ENCODE assay signal across 14 cellular contexts in genomic region chr10:60388709-60389241, GRCh38. TPM values are rescaled to one million over a fixed set of nuclear protein-coding genes. Genes with fewer than 3 reads are reported as not detected.
DNase-seq lines count a peak whose midpoint lies in the region; ATAC-seq, FAIRE-seq and TF ChIP-seq lines count a peak whose summit lies in the region.
"Had no signal": no experiment of that assay in that cellular context is flagged by ENCODE, and none has a peak within 500 bp of the region (broad histone marks: within the 10 kb centered on the region; RNA-seq: fewer than 3 reads in every experiment).

No MANE protein-coding gene starts in this region.

- H3K14ac ChIP-seq in H9 (ENCODE audit: insufficient read depth, low read length): no peak overlapping the region
- H3K14ac ChIP-seq in H1 (ENCODE audit: insufficient read length): no peak overlapping the region

- H3K27ac ChIP-seq in H9 (ENCODE audit: insufficient read length, low read depth, low read length): no peak overlapping the region
- no peak overlapping the region for H3K27ac ChIP-seq in H1 (ENCODE audit: low read depth, low read length)
- H3K27ac ChIP-seq in pancreas: peak overlapping the region in 1 of 4 donors; percentile 33

- H3K9me3 Mint-ChIP-seq in H9: no peaks in the 10 kb centered on the region

- no peak for TF ChIP-seq EP300 in H1 (IDR thresholded peaks at IDR 0.05; ENCODE audit: borderline replicate concordance in 1 of 2, low read depth in 2 of 2, low read length in 2 of 2)

- no peak overlapping the region for H4K91ac ChIP-seq in H9 (ENCODE audit: insufficient read length, low read depth, low read length)
- no peak overlapping the region for H4K91ac ChIP-seq in H1 (replicated peaks; ENCODE audit: insufficient read length, low read length)

- H2BK20ac ChIP-seq in H9 (ENCODE audit: low read depth, low read length, poor library complexity, severe bottlenecking) (no peak overlapping the region), H1 (ENCODE audit: low read length) (no peak overlapping the region)

- no peak for TF ChIP-seq POLR2A in H1 (IDR thresholded peaks at IDR 0.05; ENCODE audit: control extremely low read depth in 1 of 2, low read depth in 2 of 2, low read length in 2 of 2)

- peak in 3 of 4 donors; percentile 41 to 53 (median 53) for ATAC-seq in pancreas
- ATAC-seq in HG03139 (IDR thresholded peaks at IDR 0.05; ENCODE audit: unreplicated experiment): no peak
- ATAC-seq in GM21381 (IDR thresholded peaks at IDR 0.05; ENCODE audit: unreplicated experiment): no peak
- no peak for ATAC-seq in GM18858 (IDR thresholded peaks at IDR 0.05; ENCODE audit: unreplicated experiment)

- H3K36me3 ChIP-seq in H1 (ENCODE audit: control insufficient read depth in 2 of 4, insufficient read depth in 4 of 4, low read length in 3 of 4) (no peaks in the 10 kb centered on the region), pancreas (no peaks in the 10 kb centered on the region)

- TF ChIP-seq RAD21 in H1 (IDR thresholded peaks at IDR 0.05 in 1 of 2, conservative IDR thresholded peaks at IDR 0.05 in 1 of 2; ENCODE audit: low read depth in 2 of 2, low read length in 2 of 2): no peak

- no peak overlapping the region for H4K8ac ChIP-seq in H9 (replicated peaks; ENCODE audit: insufficient read length, low read depth, low read length)
- H4K8ac ChIP-seq in H1 (ENCODE audit: extremely low read depth, insufficient read depth, low read length): no peak overlapping the region

- H3K4me1 Mint-ChIP-seq in H9: peaks cover 29 to 39% of the 10 kb centered on the region in 2 experiments

- no peak for FAIRE-seq in H1 (lab: Jason Lieb, UNC)
- no peak for FAIRE-seq in pancreas (lab: Jason Lieb, UNC)

- intact Hi-C loops in pancreas (cut with DNase I): no loop called here

- no peak overlapping the region for H3T11ph ChIP-seq in H9 (ENCODE audit: low read length)

- TF ChIP-seq CTCF in H9 (conservative IDR thresholded peaks at IDR 0.05): no peak
- TF ChIP-seq CTCF in H1 (IDR thresholded peaks at IDR 0.05; ENCODE audit: control extremely low read depth in 1 of 3, insufficient read depth in 1 of 3, low read depth in 1 of 3, low read length in 3 of 3): no peak
- no peak for TF ChIP-seq CTCF in pancreas (IDR thresholded peaks at IDR 0.05)

- H4K5ac ChIP-seq in H9 (ENCODE audit: insufficient read length, low read depth, low read length): no peak overlapping the region
- H4K5ac ChIP-seq in H1 (ENCODE audit: insufficient read length, low read depth, low read length): no peak overlapping the region

- no peaks in the 10 kb centered on the region for H3K9me3 ChIP-seq in H9 (ENCODE audit: control insufficient read depth, low read depth, low read length)
- H3K9me3 ChIP-seq in H1 (ENCODE audit: insufficient read depth in 2 of 2, low read depth in 1 of 2, low read length in 1 of 2): no peaks in the 10 kb centered on the region
- H3K9me3 ChIP-seq in pancreas: no peaks in the 10 kb centered on the region

- H3K23ac ChIP-seq in H9 (ENCODE audit: insufficient read length, low read depth, low read length) (no peak overlapping the region), H1 (ENCODE audit: insufficient read length) (no peak overlapping the region)

- H3K4me1 ChIP-seq in H9 (ENCODE audit: insufficient read depth, low read length): peaks cover 10% of the 10 kb centered on the region
- peaks cover 0 to 12% (median 9%) of the 10 kb centered on the region in 4 experiments; a peak in 6 of 7 replicates for H3K4me1 ChIP-seq in H1 (replicated peaks in 1 of 4; ENCODE audit: control insufficient read depth in 3 of 4, insufficient read depth in 4 of 4, low read length in 3 of 4)
- H3K4me1 ChIP-seq in pancreas: no peaks in the 10 kb centered on the region

- H3K4me3 Mint-ChIP-seq in H9: peak overlapping the region in 1 of 2 experiments; percentile 5; a peak in 1 of 5 replicates

- H2AFZ ChIP-seq in H9 (ENCODE audit: low read length) (no peak overlapping the region), H1 (ENCODE audit: low read length) (no peak overlapping the region)

- CTCF ChIA-PET in H1 (lab: Charles Lee; ENCODE audit: partially characterized antibody): interaction anchor here (1.0 to 1.2 kb wide), 2 partner anchors 11 to 155 kb away, joined by 4 read pairs; no protein-coding TSS in a partner anchor

- WGBS in H9 (ENCODE audit: extremely low coverage, insufficient read length, low lambda C conversion rate): no CpG with 5 or more reads among the region's 7 CpGs
- WGBS in H1 (ENCODE audit: extremely low coverage in 1 of 2, insufficient coverage in 1 of 2, insufficient read length in 1 of 2, insufficient replicate concordance in 2 of 2, low coverage in 1 of 2, low lambda C conversion rate in 2 of 2, missing lambda C conversion rate in 1 of 2), 2 experiments: 65% methylated on average over 7 of the region's 7 CpGs; no CpG with 5 or more reads in 1 of the 2 experiments
- 61 to 71% methylated on average over 7 of the region's 7 CpGs for WGBS in pancreas, 2 donors

- H2BK15ac ChIP-seq in H9 (ENCODE audit: low read depth, low read length): no peak overlapping the region
- H2BK15ac ChIP-seq in H1 (ENCODE audit: low read length): no peak overlapping the region

- no peak overlapping the region for H3K4me2 ChIP-seq in H9 (ENCODE audit: insufficient read depth, insufficient read length, low read length)
- H3K4me2 ChIP-seq in H1 (ENCODE audit: insufficient read depth in 1 of 2, low read depth in 2 of 2, low read length in 2 of 2): no peak overlapping the region; a peak in 1 of 4 replicates
- H3K4me2 ChIP-seq: smooth muscle cell had no signal

- H3K27me3 ChIP-seq in H9 (ENCODE audit: insufficient read depth, low read length) (no peaks in the 10 kb centered on the region; the same call in 1 of the 2 replicates), H1 (replicated peaks in 1 of 4; ENCODE audit: control insufficient read depth in 3 of 4, extremely low read depth in 1 of 4, insufficient read depth in 3 of 4, low read length in 3 of 4) (no peaks in the 10 kb centered on the region), pancreas (no peaks in the 10 kb centered on the region)

- H2AK5ac ChIP-seq in H9 (ENCODE audit: insufficient read length, low read length): no peak overlapping the region
- 0 out of 2 replicates have a peak overlapping the region, but pooled peaks have one; percentile 68 for H2AK5ac ChIP-seq in H1 (ENCODE audit: low read depth, low read length)

- H3K23me2 ChIP-seq in H9 (ENCODE audit: insufficient read length, low read depth, low read length, poor library complexity, severe bottlenecking) (no peaks in the 10 kb centered on the region), H1 (ENCODE audit: low read depth, low read length) (no peaks in the 10 kb centered on the region)

- H2BK12ac ChIP-seq in H9 (ENCODE audit: insufficient read length, low read depth, low read length) (no peak overlapping the region), H1 (ENCODE audit: low read depth, low read length) (no peak overlapping the region)

- H2BK5ac ChIP-seq in H9 (ENCODE audit: insufficient read length, low read length) (no peak overlapping the region), H1 (ENCODE audit: low read depth, low read length) (no peak overlapping the region)

- POLR2A ChIA-PET in H1 (lab: Charles Lee; ENCODE audit: partially characterized antibody): no interaction called here

- H4K20me1 ChIP-seq in H9 (ENCODE audit: control insufficient read depth, insufficient read depth, insufficient read length) (no peaks in the 10 kb centered on the region), H1 (replicated peaks in 1 of 2; ENCODE audit: control insufficient read depth in 1 of 2, insufficient read depth in 2 of 2, low read length in 2 of 2) (peaks cover 0 to 3% of the 10 kb centered on the region in 2 experiments)

- no peak overlapping the region for H3K4ac ChIP-seq in H9 (ENCODE audit: low read depth, low read length)
- H3K4ac ChIP-seq in H1 (replicated peaks; ENCODE audit: insufficient read length, low read depth, low read length): no peak overlapping the region

- H3K36me3 Mint-ChIP-seq in H9 (ENCODE audit: insufficient read depth in 1 of 3, low read depth in 3 of 3): no peaks in the 10 kb centered on the region

- H3K27me3 Mint-ChIP-seq in H9 (ENCODE audit: low read depth): no peaks in the 10 kb centered on the region; the same call in 1 of the 2 replicates

- H2BK120ac ChIP-seq in H9 (ENCODE audit: low read depth, low read length, poor library complexity, severe bottlenecking): no peak overlapping the region
- H2BK120ac ChIP-seq in H1 (replicated peaks; ENCODE audit: low read depth, low read length): no peak overlapping the region

- H3K18ac ChIP-seq in H9 (ENCODE audit: insufficient read length, low read depth, low read length) (no peak overlapping the region), H1 (ENCODE audit: extremely low read depth, low read length) (no peak overlapping the region)

- no peak for DNase-seq in H9
- DNase-seq in NCI-H345 treated with DMSO at 0.1 percent for 48 hours (lab: John Stamatoyannopoulos, UW; ENCODE audit: unreplicated experiment): peak; percentile 27
- no peak for DNase-seq in H1 (ENCODE audit: low read depth in 1 of 2, low spot score in 2 of 2)
- no peak for DNase-seq in pancreas
- DNase-seq in iPS-NIHi11 (ENCODE audit: low spot score): no peak
- DNase-seq: Calu3; Kasumi-1; NCI-H526 treated with DMSO at 0.1 percent for 48 hours; stimulated activated CD8-positive, alpha-beta memory T cell treated with anti-CD3 and anti-CD28 coated beads, Interleukin-4, amount 100 ng/mL, for 48 hours; T-helper 1 cell had no signal

- H3K56ac ChIP-seq in H9 (ENCODE audit: insufficient read length, low read depth, low read length): no peak overlapping the region
- H3K56ac ChIP-seq in H1 (replicated peaks; ENCODE audit: insufficient read length, low read depth, low read length): no peak overlapping the region

- H3K79me2 ChIP-seq in H9 (ENCODE audit: insufficient read depth, low read length) (no peaks in the 10 kb centered on the region), H1 (ENCODE audit: control insufficient read depth in 1 of 2, insufficient read depth in 2 of 2, low read length in 2 of 2) (no peaks in the 10 kb centered on the region)

- peak overlapping the region in 2 of 3 experiments; percentile 72 to 84; a peak in 4 of 7 replicates for H3K27ac Mint-ChIP-seq in H9

- no peak overlapping the region for H3K4me3 ChIP-seq in H1 (ENCODE audit: extremely low read depth in 1 of 4, insufficient read depth in 2 of 4, low read depth in 3 of 4, low read length in 4 of 4)
- H3K4me3 ChIP-seq in pancreas: no peak overlapping the region
- H3K4me3 ChIP-seq: smooth muscle cell had no signal

- H3K9ac ChIP-seq in H9 (ENCODE audit: extremely low read depth, insufficient read length, low read length): no peak overlapping the region
- no peak overlapping the region for H3K9ac ChIP-seq in H1 (replicated peaks in 1 of 4; ENCODE audit: extremely low read depth in 1 of 4, low read depth in 3 of 4, low read length in 3 of 4)

- H3K79me1 ChIP-seq in H9 (ENCODE audit: insufficient read depth, low read depth, low read length, poor library complexity, severe bottlenecking): no peaks in the 10 kb centered on the region
- H3K79me1 ChIP-seq in H1 (ENCODE audit: low read depth, low read length): no peaks in the 10 kb centered on the region

RNA-seq across cellular contexts. Expression of gene ANK3, which starts 0.9 kb away (rescaled TPM):
- total RNA-seq in H9 (2021) (56.0 and 59.6 TPM in 2 replicates), pancreas (10 to 100 TPM; 15.7 to 28.5 (median 18.8) TPM)
- total RNA-seq in H1 (2021; fragmentation: NEBNext Ultra II Directional; extraction: Animal tissue kit (Norgen Biotek cat#: 25700)): 48.9 and 67.9 TPM in 2 replicates
- polyA plus RNA-seq in H1 (2011; rRNA removed) (12.8 and 18.1 TPM in 2 replicates), pancreas (1 to 10 TPM; 3.3 to 7.7 TPM)
- 22.8 TPM for polyA plus RNA-seq in H1 (2011; cell fraction: cytosol; rRNA removed)
- polyA plus RNA-seq in H1 (2011; cell fraction: nucleus; rRNA removed): 28.7 TPM
- polyA plus RNA-seq in H1 (2012, experiment 1 of 2): 24.5 to 37.1 TPM (median 30.6 TPM) in 4 replicates
- 1.6 TPM for polyA plus RNA-seq in H1 (2012, experiment 2 of 2)
- polyA plus RNA-seq in H1 (2013, experiment 1 of 2): 73.3 TPM
- 71.7 TPM for polyA plus RNA-seq in H1 (2013, experiment 2 of 2)
- 99.2 and 105 TPM in 2 replicates for polyA minus RNA-seq in H1 (2011; rRNA and poly(A)+ RNA removed)
- polyA minus RNA-seq in H1 (2011; cell fraction: cytosol; rRNA and poly(A)+ RNA removed): 48.6 TPM
- 208 TPM for polyA minus RNA-seq in H1 (2011; cell fraction: nucleus; rRNA and poly(A)+ RNA removed)

Comparison
In these comparisons a context has a peak if more than half of its experiments do, and no peak if none do; other contexts are left out.
1. ATAC-seq: peak in pancreas (3 of 4); none in HG03139 (single experiment), GM21381 (single experiment) and GM18858 (single experiment).